ENCODE assay signal across 15 cellular contexts in genomic region chr10:13774303-13774893, GRCh38.
DNase-seq lines count a peak whose midpoint lies in the region; ATAC-seq and TF ChIP-seq lines count a peak whose summit lies in the region.
"Had no signal": no experiment of that assay in that cellular context is flagged by ENCODE, and none has a peak within 500 bp of the region (broad histone marks: within the 10 kb centered on the region; RNA-seq: fewer than 3 reads in every experiment).

No MANE protein-coding gene starts in this region.

- TF ChIP-seq EP300 in suprapubic skin (IDR thresholded peaks at IDR 0.05), result no peak

- no peaks in the 10 kb centered on the region for H3K27me3 ChIP-seq in brain microvascular endothelial cell (replicated peaks)
- H3K27me3 ChIP-seq in left ventricle myocardium inferior (ENCODE audit: low read depth), result no peaks in the 10 kb centered on the region
- H3K27me3 ChIP-seq in suprapubic skin, result no peaks in the 10 kb centered on the region
- H3K27me3 ChIP-seq: MG63 had no signal

- H3K27ac ChIP-seq in brain microvascular endothelial cell, result peak overlapping the region; percentile 18
- peak overlapping the region; percentile 71 for H3K27ac ChIP-seq in left ventricle myocardium inferior (replicated peaks)
- peak overlapping the region; percentile 70 for H3K27ac ChIP-seq in suprapubic skin

- H3K9me3 ChIP-seq in left ventricle myocardium inferior (replicated peaks) (no peaks in the 10 kb centered on the region), suprapubic skin (no peaks in the 10 kb centered on the region)

- peaks cover 6% of the 10 kb centered on the region for H3K36me3 ChIP-seq in brain microvascular endothelial cell (replicated peaks)
- H3K36me3 ChIP-seq in left ventricle myocardium inferior, result no peaks in the 10 kb centered on the region
- H3K36me3 ChIP-seq in suprapubic skin, result no peaks in the 10 kb centered on the region
- H3K36me3 ChIP-seq: MG63 had no signal

- H3K4me1 ChIP-seq in left ventricle myocardium inferior, result peaks cover 23% of the 10 kb centered on the region
- peaks cover 36% of the 10 kb centered on the region for H3K4me1 ChIP-seq in suprapubic skin

- no peak for TF ChIP-seq CTCF in brain microvascular endothelial cell (IDR thresholded peaks at IDR 0.05; ENCODE audit: low read depth, low read length, missing control alignments)
- no peak for TF ChIP-seq CTCF in left ventricle myocardium inferior (IDR thresholded peaks at IDR 0.05; ENCODE audit: borderline replicate concordance)
- no peak for TF ChIP-seq CTCF in suprapubic skin (IDR thresholded peaks at IDR 0.05)

- 81% methylated on average over 9 of the region's 9 CpGs for WGBS in suprapubic skin

- no peak overlapping the region for H3K4me3 ChIP-seq in brain microvascular endothelial cell (ENCODE audit: low read depth, low read length)
- H3K4me3 ChIP-seq in left ventricle myocardium inferior, result peak overlapping the region; percentile 32
- no peak overlapping the region for H3K4me3 ChIP-seq in suprapubic skin
- H3K4me3 ChIP-seq: GM23248, MG63 had no signal

- DNase-seq in Right ventricle myocardium superior, result no peak
- DNase-seq in left cardiac atrium, result no peak
- no peak for DNase-seq in brain microvascular endothelial cell
- no peak for DNase-seq in left ventricle myocardium inferior
- no peak for DNase-seq in suprapubic skin (ENCODE audit: low spot score in 2 of 2)
- no peak for DNase-seq in HK-2 (ENCODE audit: unreplicated experiment)
- no peak for DNase-seq in NCI-H2196 (lab: John Stamatoyannopoulos, UW; ENCODE audit: unreplicated experiment)
- no peak for DNase-seq in G401 (ENCODE audit: low spot score)
- DNase-seq: C1 segment of cervical spinal cord, GM23248, MG63, NCI-H1105, NCI-H1694 treated with DMSO at 0.1 percent for 48 hours, SHP77 had no signal

- intact Hi-C loops in Right ventricle myocardium superior (cut with DNase I) (loop anchor here (10.0 kb wide), 1 partner anchor 60 kb away; no protein-coding TSS in a partner anchor), left cardiac atrium (cut with DNase I) (loop anchor here in 1 of 2 donors (10.0 kb wide), 1 partner anchor 50 kb away; no protein-coding TSS in a partner anchor), left ventricle myocardium inferior (cut with micrococcal nuclease) (loop anchor here (10.0 kb wide), 1 partner anchor 60 kb away; no protein-coding TSS in a partner anchor)

- ATAC-seq in Right ventricle myocardium superior (ENCODE audit: poor library complexity) (peak; percentile 20), left cardiac atrium (no peak)
- ATAC-seq: HCT116 had no signal

- TF ChIP-seq POLR2A in suprapubic skin (IDR thresholded peaks at IDR 0.05), result no peak

- in situ Hi-C loops in brain microvascular endothelial cell (cut with HindIII; ENCODE audit: low pct_ligation_motif_present, low sequenced_read_pairs), result no loop called here
- in situ Hi-C loops in G401 (cut with HindIII; ENCODE audit: low sequenced_read_pairs), result no loop called here

Comparison
In these comparisons a context has a peak if more than half of its experiments do, and no peak if none do; other contexts are left out.
1. H3K27ac ChIP-seq: peak in every context shown above with its lines; median percentile 71 in left ventricle myocardium inferior; 70 in suprapubic skin; 18 in brain microvascular endothelial cell.